In genomic region chr2:53829669-53830290, GRCh38 we compare ENCODE assay signal across 17 cellular contexts.
"Had no signal": no experiment of that assay in that cellular context is flagged by ENCODE, and none has a peak within 500 bp of the region (broad histone marks: within the 10 kb centered on the region; RNA-seq: fewer than 3 reads in every experiment).

No MANE protein-coding gene starts in this region.

- H3K36me3 Mint-ChIP-seq: natural killer cell had no signal

- H3K27ac ChIP-seq: foreskin keratinocyte, spleen had no signal

- H3K4me3 ChIP-seq: mucosa of descending colon, spleen had no signal

- DNase-seq: activated B cell treated with CpG ODN at 0.5 μM for 24 hours; activated CD4-positive, alpha-beta T cell treated with anti-CD3 and anti-CD28 coated beads for 48 hours; activated CD8-positive, alpha-beta memory T cell treated with anti-CD3 and anti-CD28 coated beads, Interleukin-2, amount 50 U/mL, for 48 hours; activated gamma-delta T cell; activated T-cell treated with anti-CD3 and anti-CD28 coated beads, Interleukin-2, amount 50 U/mL, for 72 hours; amniotic stem cell; effector memory CD8-positive, alpha-beta T cell; foreskin keratinocyte; left cardiac atrium; mammary epithelial cell; mucosa of descending colon; natural killer cell; spleen; T-helper 2 cell had no signal

- H3K9me3 Mint-ChIP-seq: activated T-cell treated with anti-CD3 and anti-CD28 coated beads, Interleukin-2, amount 50 U/mL, for 72 hours; dendritic cell treated with granulocyte-macrophage colony-stimulating factor and Interleukin-4, amounts not matched to agents 40 ng/mL and 50 ng/mL, for 4 days had no signal

- H3K4me3 Mint-ChIP-seq: activated B cell treated with CpG ODN at 0.5 μM for 24 hours; activated naive CD8-positive, alpha-beta T cell; activated T-cell treated with anti-CD3 and anti-CD28 coated beads, Interleukin-2, amount 50 U/mL, for 72 hours; brain; dendritic cell treated with granulocyte-macrophage colony-stimulating factor and Interleukin-4, amounts not matched to agents 40 ng/mL and 50 ng/mL, for 4 days; effector memory CD8-positive, alpha-beta T cell; natural killer cell had no signal

- H3K9me3 ChIP-seq: mucosa of descending colon had no signal

- H3K27ac Mint-ChIP-seq: activated B cell treated with CpG ODN at 0.5 μM for 24 hours; activated naive CD8-positive, alpha-beta T cell; activated T-cell treated with anti-CD3 and anti-CD28 coated beads, Interleukin-2, amount 50 U/mL, for 72 hours; dendritic cell treated with granulocyte-macrophage colony-stimulating factor and Interleukin-4, amounts not matched to agents 40 ng/mL and 50 ng/mL, for 4 days; effector memory CD8-positive, alpha-beta T cell; natural killer cell had no signal

- H3K4me1 ChIP-seq: foreskin keratinocyte had no signal

- ATAC-seq: activated T-cell treated with anti-CD3 and anti-CD28 coated beads, Interleukin-2, amount 50 U/mL, for 72 hours; effector memory CD8-positive, alpha-beta T cell; foreskin keratinocyte; mucosa of descending colon; natural killer cell had no signal

- H3K4me1 Mint-ChIP-seq: activated B cell treated with CpG ODN at 0.5 μM for 24 hours, natural killer cell had no signal

- H3K27me3 Mint-ChIP-seq: activated B cell treated with CpG ODN at 0.5 μM for 24 hours; activated naive CD8-positive, alpha-beta T cell; brain; dendritic cell treated with granulocyte-macrophage colony-stimulating factor and Interleukin-4, amounts not matched to agents 40 ng/mL and 50 ng/mL, for 4 days; effector memory CD8-positive, alpha-beta T cell had no signal

- H3K27me3 ChIP-seq: foreskin keratinocyte, spleen had no signal
